ENCODE assay signal across 8 cellular contexts in the genomic region with DNA sequence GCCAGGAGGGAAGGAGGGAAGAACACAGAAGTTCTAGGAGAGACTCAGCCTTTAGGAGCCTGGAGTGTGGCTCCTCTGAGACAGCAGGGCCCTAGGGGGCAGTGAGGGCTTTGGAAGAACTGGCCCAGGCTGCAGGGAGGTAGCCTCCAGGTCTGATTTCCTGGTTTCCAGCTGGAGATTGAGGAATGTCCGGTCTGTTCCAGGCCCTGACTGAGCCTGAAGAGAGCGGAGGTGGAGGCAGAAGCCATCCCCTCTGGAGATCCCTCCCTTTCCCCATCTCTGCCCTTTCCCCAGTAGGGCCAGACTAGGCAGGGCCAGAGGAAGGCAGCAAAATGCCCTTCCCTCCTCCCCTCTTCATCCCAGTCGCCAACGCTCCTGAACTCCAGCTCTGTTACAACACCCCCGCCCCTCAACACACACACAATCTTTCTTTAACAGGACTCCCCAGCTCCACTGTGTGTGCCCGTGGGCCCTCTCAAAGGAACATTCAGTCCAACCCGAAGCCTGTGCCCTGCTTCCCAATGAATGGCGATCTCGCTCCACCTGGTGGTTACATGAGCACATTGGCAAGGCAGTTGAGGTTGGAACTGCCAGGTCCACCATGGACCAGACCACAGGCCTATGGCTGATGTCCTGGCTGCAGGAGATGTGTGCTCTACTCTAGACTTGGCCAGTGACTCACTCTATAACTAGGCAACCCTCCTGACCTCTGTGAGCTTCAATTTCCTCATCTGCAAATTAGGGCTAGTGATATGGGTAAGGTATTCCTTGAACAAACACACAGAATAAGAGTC.
DNase-seq lines count a peak whose midpoint lies in the region; ATAC-seq lines count a peak whose summit lies in the region.

No MANE protein-coding gene starts in this region.

- peak; percentile 75 for ATAC-seq in HG02798 (IDR thresholded peaks at IDR 0.05; ENCODE audit: poor library complexity, unreplicated experiment)
- ATAC-seq in central memory CD8-positive, alpha-beta T cell (replicated peaks; ENCODE audit: extremely low read depth, poor library complexity, severe bottlenecking) = peak; percentile 98

- H3K27ac Mint-ChIP-seq in central memory CD8-positive, alpha-beta T cell (ENCODE audit: low read depth) = peak overlapping the region; percentile 58

- peak; percentile 94 for DNase-seq in EH (ENCODE audit: low read depth)
- peak; percentile 91 for DNase-seq in NCI-H2227 (lab: John Stamatoyannopoulos, UW; ENCODE audit: unreplicated experiment)
- peak; percentile 66 for DNase-seq in activated CD4-positive, CD25-positive, alpha-beta regulatory T cell treated with anti-CD3 and anti-CD28 coated beads, Interleukin-2, amount 50 U/mL, for 16 hours (ENCODE audit: low read depth, low spot score)
- peak; percentile 72 to 77 for DNase-seq in central memory CD8-positive, alpha-beta T cell (ENCODE audit: low spot score in 2 of 2)
- peak; percentile 95 for DNase-seq in islet precursor cell
- DNase-seq in stimulated activated CD4-positive, alpha-beta T cell treated with anti-CD3 and anti-CD28 coated beads, Interleukin-12 subunit alpha, Interleukin-12 subunit beta, amount 100 ng/mL, for 24 hours (ENCODE audit: low read depth in 2 of 2) = peak; percentile 53 to 67
- no peak for DNase-seq in cortex of kidney (lab: John Stamatoyannopoulos, UW)

- H3K4me1 Mint-ChIP-seq in central memory CD8-positive, alpha-beta T cell = peaks cover 6% of the 10 kb centered on the region

- H3K9me3 Mint-ChIP-seq in central memory CD8-positive, alpha-beta T cell = no peaks in the 10 kb centered on the region

- peaks cover 5% of the 10 kb centered on the region for H3K36me3 Mint-ChIP-seq in central memory CD8-positive, alpha-beta T cell (ENCODE audit: insufficient read depth)

- H3K27me3 Mint-ChIP-seq in central memory CD8-positive, alpha-beta T cell = no peaks in the 10 kb centered on the region

- H3K4me3 Mint-ChIP-seq in central memory CD8-positive, alpha-beta T cell = no peak overlapping the region
